Comparison of ENCODE assay signal across 8 cellular contexts in genomic region chr1:185318431-185319151, GRCh38. TPM values are rescaled to one million over a fixed set of nuclear protein-coding genes. Genes with fewer than 3 reads are reported as not detected.
DNase-seq lines count a peak whose midpoint lies in the region; ATAC-seq and TF ChIP-seq lines count a peak whose summit lies in the region.

No MANE protein-coding gene starts in this region.

- peaks cover 22% of the 10 kb centered on the region for H3K27me3 Mint-ChIP-seq in brain

- no peak for TF ChIP-seq POLR2A in gastroesophageal sphincter (IDR thresholded peaks at IDR 0.05)

- H3K36me3 Mint-ChIP-seq in brain = peaks cover 9% of the 10 kb centered on the region

- H3K27ac ChIP-seq in BLaER1 = no peak overlapping the region
- peak overlapping the region; percentile 91 for H3K27ac ChIP-seq in muscle layer of duodenum (ENCODE audit: low read length)
- peak overlapping the region in 2 of 4 donors; percentile 95 to 97 for H3K27ac ChIP-seq in gastroesophageal sphincter

- H3K4me2 ChIP-seq in BLaER1 = peak overlapping the region; percentile 89

- H4K20me1 ChIP-seq in BLaER1 = peaks cover 32% of the 10 kb centered on the region

- peak overlapping the region; percentile 91 to 100 (median 97) for H3K4me3 Mint-ChIP-seq in brain

- H3K9ac ChIP-seq in BLaER1 = peak overlapping the region; percentile 86

- H3K9me3 ChIP-seq in BLaER1 (peaks cover 17% of the 10 kb centered on the region), muscle layer of duodenum (ENCODE audit: control insufficient read depth in 1 of 2, low read length in 2 of 2) (no peaks in the 10 kb centered on the region), gastroesophageal sphincter (no peaks in the 10 kb centered on the region)

- WGBS in gastroesophageal sphincter (ENCODE audit: low coverage in 1 of 2), 2 donors = 60 to 65% methylated on average over 4 to 6 of the region's 10 CpGs

- TF ChIP-seq CTCF in brain (conservative IDR thresholded peaks at IDR 0.05) = no peak
- no peak for TF ChIP-seq CTCF in gastroesophageal sphincter (IDR thresholded peaks at IDR 0.05)

- no peak for ATAC-seq in gastroesophageal sphincter
- ATAC-seq in GM21737 (IDR thresholded peaks at IDR 0.05; ENCODE audit: unreplicated experiment) = no peak
- no peak for ATAC-seq in GM21619 (IDR thresholded peaks at IDR 0.05; ENCODE audit: unreplicated experiment)
- ATAC-seq in GM19463 (IDR thresholded peaks at IDR 0.05; ENCODE audit: unreplicated experiment) = no peak

- H3K27me3 ChIP-seq in BLaER1 (no peaks in the 10 kb centered on the region), muscle layer of duodenum (ENCODE audit: low read depth, low read length) (no peaks in the 10 kb centered on the region), gastroesophageal sphincter (no peaks in the 10 kb centered on the region)

- peak overlapping the region; percentile 91 for H3K4me3 ChIP-seq in BLaER1
- H3K4me3 ChIP-seq in Jurkat, Clone E6-1 (ENCODE audit: low read length) = peak overlapping the region; percentile 72
- peak overlapping the region in 1 of 2 donors; percentile 90 for H3K4me3 ChIP-seq in muscle layer of duodenum (ENCODE audit: low read depth in 1 of 2, low read length in 2 of 2)
- no peak overlapping the region for H3K4me3 ChIP-seq in gastroesophageal sphincter

- H3K9me3 Mint-ChIP-seq in brain = peaks cover 0 to 6% (median 0%) of the 10 kb centered on the region in 5 experiments

- peaks cover 26% of the 10 kb centered on the region for H3K4me1 ChIP-seq in BLaER1
- H3K4me1 ChIP-seq in muscle layer of duodenum (ENCODE audit: control insufficient read depth in 1 of 2, insufficient read depth in 2 of 2, low read length in 2 of 2) = peaks cover 5 to 26% of the 10 kb centered on the region in 2 donors
- H3K4me1 ChIP-seq in gastroesophageal sphincter = peaks cover 0 to 32% (median 0%) of the 10 kb centered on the region in 3 donors

- peaks cover 8% of the 10 kb centered on the region; the same call in 1 of the 2 replicates for H3K36me3 ChIP-seq in BLaER1
- H3K36me3 ChIP-seq in muscle layer of duodenum (ENCODE audit: control insufficient read depth in 1 of 2, insufficient read depth in 2 of 2, low read length in 2 of 2) = peaks cover 0 to 7% of the 10 kb centered on the region in 2 donors
- no peaks in the 10 kb centered on the region for H3K36me3 ChIP-seq in gastroesophageal sphincter

- peaks cover 53% of the 10 kb centered on the region for H3K4me1 Mint-ChIP-seq in brain

- no peak for DNase-seq in Jurkat, Clone E6-1 (ENCODE audit: low read depth, low spot score)

- TF ChIP-seq EP300 in gastroesophageal sphincter (IDR thresholded peaks at IDR 0.05) = no peak

- H3K27ac Mint-ChIP-seq in brain = peak overlapping the region; percentile 91 to 99 (median 99)

RNA-seq across cellular contexts. Expression of gene IVNS1ABP, which starts 1.5 kb away (rescaled TPM):
- 76.1 TPM for polyA plus RNA-seq in Jurkat, Clone E6-1 (2012; ENCODE audit: insufficient read depth, insufficient read length)
- polyA plus RNA-seq in brain (ENCODE audit: insufficient read depth, low read depth, low replicate concordance) = 74.5 TPM
- 10 to 100 TPM; 20.8 to 39.4 (median 32.8) TPM for total RNA-seq in gastroesophageal sphincter

Comparison
In these comparisons a context has a peak if more than half of its experiments do, and no peak if none do; other contexts are left out.
1. H3K4me3 ChIP-seq: peak in BLaER1 (single experiment) and Jurkat, Clone E6-1 (single experiment); none in gastroesophageal sphincter (0 of 2).